ENCODE assay signal across 8 cellular contexts in the genomic region with DNA sequence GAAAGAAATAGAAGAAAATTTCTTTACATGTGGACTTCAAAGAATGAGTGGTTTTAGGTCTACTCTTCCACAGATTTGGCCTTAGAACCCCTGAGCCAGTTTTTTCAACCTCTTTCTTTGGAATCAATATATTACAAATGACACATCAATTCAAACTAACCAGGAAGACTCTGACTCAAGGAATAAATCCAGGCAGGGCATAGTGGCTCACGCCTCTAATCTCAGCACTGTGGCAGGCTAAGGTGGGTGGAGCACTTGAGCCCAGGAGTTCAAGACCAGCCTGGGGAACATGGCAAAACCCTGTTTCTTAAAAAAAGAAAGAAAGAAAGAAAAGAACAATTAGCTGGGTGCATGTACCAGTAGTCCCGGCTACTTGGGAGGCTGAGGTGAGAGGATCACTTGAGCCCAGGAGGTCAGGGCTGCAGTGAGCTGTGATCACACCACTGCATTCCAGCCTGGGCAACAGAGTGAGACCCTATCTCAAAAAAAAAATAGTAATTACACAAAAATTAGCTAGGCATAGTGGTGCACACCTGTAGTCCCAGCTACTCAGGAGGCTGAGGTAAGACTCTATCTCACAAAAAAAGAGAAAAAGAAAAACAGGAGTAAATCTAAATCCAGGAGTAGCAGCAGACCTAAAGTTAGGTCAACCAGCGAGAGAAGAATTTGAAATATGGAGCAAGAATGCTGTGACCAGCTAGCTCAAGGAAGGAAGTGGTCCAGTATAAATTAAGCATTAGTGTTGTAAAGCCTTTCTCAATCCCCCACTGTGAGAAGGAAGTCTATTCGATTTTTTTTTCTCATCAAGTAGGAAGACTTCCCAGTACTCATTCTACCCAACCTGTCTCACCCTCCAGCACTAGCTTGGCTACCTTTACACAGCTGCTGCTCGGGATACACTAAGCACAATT. TPM values are rescaled to one million over a fixed set of nuclear protein-coding genes. Genes with fewer than 3 reads are reported as not detected.
A peak's percentile ranks its signal among the peaks of the same experiment; 100 is the strongest.
DNase-seq lines count a peak whose midpoint lies in the region; ATAC-seq and TF ChIP-seq lines count a peak whose summit lies in the region.

No MANE protein-coding gene starts in this region.

- peak overlapping the region; percentile 80 for H3K4me2 ChIP-seq in hepatocyte

- H3K27me3 ChIP-seq in hepatocyte (no peaks in the 10 kb centered on the region), skeletal muscle tissue (ENCODE audit: control insufficient read depth in 3 of 3, insufficient read depth in 3 of 3, low read length in 3 of 3) (no peaks in the 10 kb centered on the region)

- no peaks in the 10 kb centered on the region for H3K36me3 ChIP-seq in hepatocyte (replicated peaks; ENCODE audit: insufficient read depth, low read depth)
- no peaks in the 10 kb centered on the region for H3K36me3 ChIP-seq in skeletal muscle tissue (ENCODE audit: control insufficient read depth in 3 of 3, insufficient read depth in 3 of 3, low read length in 3 of 3)

- ATAC-seq in T-cell (replicated peaks in 1 of 4) (no peak), HG03439 (IDR thresholded peaks at IDR 0.05; ENCODE audit: unreplicated experiment) (no peak)

- H3K9me3 ChIP-seq in hepatocyte (ENCODE audit: low read depth) (no peaks in the 10 kb centered on the region), skeletal muscle tissue (ENCODE audit: control insufficient read depth in 3 of 3, low read length in 3 of 3) (no peaks in the 10 kb centered on the region)

- H3K4me1 ChIP-seq in hepatocyte (ENCODE audit: insufficient read depth): peaks cover 34% of the 10 kb centered on the region
- peaks cover 48 to 50% (median 48%) of the 10 kb centered on the region in 3 donors for H3K4me1 ChIP-seq in skeletal muscle tissue (ENCODE audit: control insufficient read depth in 3 of 3, insufficient read depth in 3 of 3, low read length in 3 of 3)

- H3K27ac ChIP-seq in hepatocyte (no peak overlapping the region), skeletal muscle tissue (ENCODE audit: low read depth, low read length) (peak overlapping the region; percentile 77)

- H3K4me1 Mint-ChIP-seq in T-cell: peaks cover 11 to 21% (median 20%) of the 10 kb centered on the region in 3 donors

- H4K20me1 ChIP-seq in hepatocyte (ENCODE audit: insufficient read depth, poor library complexity, severe bottlenecking): no peaks in the 10 kb centered on the region

- H3K9me2 ChIP-seq in hepatocyte (replicated peaks; ENCODE audit: insufficient read depth): no peaks in the 10 kb centered on the region

- CTCF ChIA-PET in T-cell (lab: Charles Lee): interaction anchor here in 1 of 2 donors (0.9 kb wide), 1 partner anchor 137 kb away, joined by 3 read pairs; no protein-coding TSS in a partner anchor

- no peaks in the 10 kb centered on the region for H3K9me3 Mint-ChIP-seq in T-cell

- H3K36me3 Mint-ChIP-seq in T-cell: peaks cover under 1% of the 10 kb centered on the region

- no peak overlapping the region for H2AFZ ChIP-seq in hepatocyte

- peak overlapping the region; percentile 35 to 86 (median 78) for H3K4me3 Mint-ChIP-seq in T-cell

- peaks cover 38 to 54% of the 10 kb centered on the region in 2 donors for H3K27me3 Mint-ChIP-seq in T-cell

- peak overlapping the region; percentile 46 for H3K4me3 ChIP-seq in hepatocyte
- H3K4me3 ChIP-seq in skeletal muscle tissue (ENCODE audit: low read length in 3 of 3): peak overlapping the region; percentile 72 to 78 (median 76)

- peak overlapping the region; percentile 69 to 82 (median 75) for H3K9ac ChIP-seq in skeletal muscle tissue (ENCODE audit: low read depth in 1 of 3, low read length in 3 of 3)

- H3K79me2 ChIP-seq in hepatocyte: peaks cover 50% of the 10 kb centered on the region

- no peak for TF ChIP-seq CTCF in hepatocyte (IDR thresholded peaks at IDR 0.05; ENCODE audit: poor library complexity)

- POLR2A ChIA-PET in T-cell (lab: Charles Lee): interaction anchor here in 1 of 2 donors (0.8 kb wide), 1 partner anchor 22 kb away, joined by 16 read pairs; no protein-coding TSS in a partner anchor

- WGBS in hepatocyte (ENCODE audit: low lambda C conversion rate, missing lambda C conversion rate): 67% methylated on average over 5 of the region's 5 CpGs

- DNase-seq in HCEC 1CT: peak; percentile 68
- DNase-seq in T-cell: no peak
- no peak for DNase-seq in hepatocyte (ENCODE audit: low spot score)
- DNase-seq in NCI-H1048 (lab: John Stamatoyannopoulos, UW): no peak
- DNase-seq in NCI-H510A (lab: John Stamatoyannopoulos, UW): no peak
- no peak for DNase-seq in hepatic stellate cell (ENCODE audit: low spot score)

- H3K27ac Mint-ChIP-seq in T-cell: no peak overlapping the region

RNA-seq across cellular contexts. Expression of a gene that starts 1.9 kb away (rescaled TPM):
- total RNA-seq in T-cell (1 to 10 TPM in 4 of 5 donors, under 1 TPM in 1; 0.82 to 2.9 (median 1.5) TPM), hepatocyte (59.3 and 66.3 TPM in 2 replicates), skeletal muscle tissue (22.4 TPM)
- polyA plus RNA-seq in hepatocyte: 34.4 and 43.7 TPM in 2 replicates

RNA-seq across cellular contexts. Expression of a gene that starts 30.4 kb away (rescaled TPM):
- total RNA-seq in T-cell (10 to 100 TPM; 41.1 to 91.2 (median 75.5) TPM), hepatocyte (50.5 and 64.4 TPM in 2 replicates), skeletal muscle tissue (28.2 TPM)
- 83.1 and 90.1 TPM in 2 replicates for polyA plus RNA-seq in hepatocyte
